19 cellular contexts compared by ENCODE assay signal in the genomic region with DNA sequence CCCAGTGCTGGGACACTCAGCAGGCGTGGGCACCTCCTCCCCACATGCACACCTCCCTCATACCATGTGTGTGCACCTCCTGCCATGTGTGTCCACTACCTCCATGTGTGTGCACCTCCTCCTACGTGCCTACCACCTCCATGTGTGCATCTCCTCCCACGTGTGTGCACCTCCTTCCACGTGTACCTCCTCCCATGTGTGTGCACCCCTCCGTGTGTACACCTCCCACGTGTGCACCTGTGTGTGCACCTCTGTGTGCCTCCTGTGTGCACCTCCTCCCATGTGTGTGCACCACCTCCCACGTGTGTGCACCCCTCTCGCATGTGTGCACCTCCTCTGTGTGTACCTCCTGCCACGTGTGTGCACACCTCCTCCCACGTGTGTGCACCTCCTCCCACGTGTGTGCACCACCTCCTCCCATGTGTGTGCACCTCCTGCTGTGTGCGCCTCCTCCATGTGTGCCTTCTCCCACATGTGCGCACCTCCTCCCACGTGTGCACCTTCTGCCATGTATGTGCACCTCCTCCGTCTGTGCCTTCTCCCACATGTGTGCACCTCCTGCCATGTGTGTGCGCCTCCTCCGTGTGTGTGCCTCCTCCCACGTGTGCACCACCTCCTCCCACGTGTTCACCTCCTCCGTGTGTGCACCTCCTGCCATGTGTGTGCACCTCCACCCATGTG. TPM values are rescaled to one million over a fixed set of nuclear protein-coding genes. Genes with fewer than 3 reads are reported as not detected.
DNase-seq lines count a peak whose midpoint lies in the region; ATAC-seq and TF ChIP-seq lines count a peak whose summit lies in the region.
"Had no signal": no experiment of that assay in that cellular context is flagged by ENCODE, and none has a peak within 500 bp of the region (broad histone marks: within the 10 kb centered on the region; RNA-seq: fewer than 3 reads in every experiment).

No MANE protein-coding gene starts in this region.

- BruUV-seq in MCF 10A (replicated peaks; lab: Mats Ljungman, UMichigan) = no TSS peak

- no peaks in the 10 kb centered on the region for H3K9me3 Mint-ChIP-seq in activated naive CD4-positive, alpha-beta T cell treated with anti-CD3 and anti-CD28 coated beads, Interleukin-2, amount 50 U/mL, for 24 hours
- H3K9me3 Mint-ChIP-seq in activated T-helper 17 cell treated with anti-CD3 and anti-CD28 coated beads, Interleukin-2, amount 50 U/mL, for 72 hours = no peaks in the 10 kb centered on the region
- H3K9me3 Mint-ChIP-seq in naive thymus-derived CD4-positive, alpha-beta T cell = peaks cover 0 to 32% (median 0%) of the 10 kb centered on the region in 11 donors
- H3K9me3 Mint-ChIP-seq in MCF 10A (ENCODE audit: unreplicated experiment) = no peaks in the 10 kb centered on the region
- H3K9me3 Mint-ChIP-seq: dendritic cell treated with granulocyte-macrophage colony-stimulating factor and Interleukin-4, amounts not matched to agents 40 ng/mL and 50 ng/mL, for 4 days; type B pancreatic cell had no signal

- POLR2A ChIA-PET in naive thymus-derived CD4-positive, alpha-beta T cell (lab: Charles Lee) = no interaction called here
- POLR2A ChIA-PET in MCF 10A (lab: Yijun Ruan, JAX) = interaction anchor here (1.4 to 2.5 kb wide), 2 partner anchors 10 kb away, joined by 7 to 33 read pairs; no protein-coding TSS in a partner anchor

- TF ChIP-seq CTCF in upper lobe of right lung (IDR thresholded peaks at IDR 0.05) (no peak), MCF 10A (IDR thresholded peaks at IDR 0.05; ENCODE audit: unreplicated experiment) (no peak)

- H3K4me3 Mint-ChIP-seq in activated naive CD4-positive, alpha-beta T cell treated with anti-CD3 and anti-CD28 coated beads, Interleukin-2, amount 50 U/mL, for 24 hours = no peak overlapping the region
- no peak overlapping the region for H3K4me3 Mint-ChIP-seq in activated T-helper 17 cell treated with anti-CD3 and anti-CD28 coated beads, Interleukin-2, amount 50 U/mL, for 72 hours
- peak overlapping the region in 5 of 10 donors; percentile 12 to 78 (median 54) for H3K4me3 Mint-ChIP-seq in naive thymus-derived CD4-positive, alpha-beta T cell
- no peak overlapping the region for H3K4me3 Mint-ChIP-seq in MCF 10A (ENCODE audit: unreplicated experiment)
- H3K4me3 Mint-ChIP-seq: dendritic cell treated with granulocyte-macrophage colony-stimulating factor and Interleukin-4, amounts not matched to agents 40 ng/mL and 50 ng/mL, for 4 days; type B pancreatic cell had no signal

- intact Hi-C loops in naive thymus-derived CD4-positive, alpha-beta T cell (cut with micrococcal nuclease) = no loop called here
- intact Hi-C loops in upper lobe of right lung (cut with DNase I) = no loop called here
- intact Hi-C loops in MCF 10A (cut with micrococcal nuclease) = no loop called here

- no peaks in the 10 kb centered on the region for H3K9me3 ChIP-seq in naive thymus-derived CD4-positive, alpha-beta T cell (ENCODE audit: control insufficient read depth in 2 of 3, low read length in 3 of 3)
- H3K9me3 ChIP-seq in upper lobe of right lung = no peaks in the 10 kb centered on the region
- H3K9me3 ChIP-seq: pancreas had no signal

- no peaks in the 10 kb centered on the region for H3K27me3 ChIP-seq in naive thymus-derived CD4-positive, alpha-beta T cell (ENCODE audit: control insufficient read depth in 2 of 2, insufficient read depth in 2 of 2, low read length in 2 of 2)
- H3K27me3 ChIP-seq in upper lobe of right lung = no peaks in the 10 kb centered on the region
- H3K27me3 ChIP-seq: pancreas had no signal

- peaks cover 24% of the 10 kb centered on the region for H3K36me3 Mint-ChIP-seq in activated naive CD4-positive, alpha-beta T cell treated with anti-CD3 and anti-CD28 coated beads, Interleukin-2, amount 50 U/mL, for 24 hours
- H3K36me3 Mint-ChIP-seq in activated T-helper 17 cell treated with anti-CD3 and anti-CD28 coated beads, Interleukin-2, amount 50 U/mL, for 72 hours (ENCODE audit: low read depth) = peaks cover 79% of the 10 kb centered on the region
- peaks cover 15 to 55% (median 41%) of the 10 kb centered on the region in 5 donors for H3K36me3 Mint-ChIP-seq in naive thymus-derived CD4-positive, alpha-beta T cell
- peaks cover 21% of the 10 kb centered on the region for H3K36me3 Mint-ChIP-seq in MCF 10A (ENCODE audit: insufficient read depth, unreplicated experiment)

- DNase-seq in activated naive CD4-positive, alpha-beta T cell treated with anti-CD3 and anti-CD28 coated beads, Interleukin-2, amount 50 U/mL, for 16 hours = no peak
- peak in 1 of 9 donors; percentile 4 for DNase-seq in naive thymus-derived CD4-positive, alpha-beta T cell
- DNase-seq in upper lobe of right lung (peak; percentile 44), MCF 10A (ENCODE audit: unreplicated experiment) (no peak)
- DNase-seq: activated gamma-delta T cell treated with Interleukin-2 at 50 U/mL for 16 hours, C1 segment of cervical spinal cord, MV-4-11, NCI-H2029, NCI-H510A had no signal

- peak overlapping the region; percentile 62 for H3K27ac Mint-ChIP-seq in activated naive CD4-positive, alpha-beta T cell treated with anti-CD3 and anti-CD28 coated beads, Interleukin-2, amount 50 U/mL, for 24 hours
- peak overlapping the region; percentile 42 for H3K27ac Mint-ChIP-seq in activated T-helper 17 cell treated with anti-CD3 and anti-CD28 coated beads, Interleukin-2, amount 50 U/mL, for 72 hours
- peak overlapping the region in 8 of 9 donors; percentile 26 to 93 (median 66) for H3K27ac Mint-ChIP-seq in naive thymus-derived CD4-positive, alpha-beta T cell
- H3K27ac Mint-ChIP-seq in MCF 10A (ENCODE audit: low read depth, unreplicated experiment) = no peak overlapping the region
- H3K27ac Mint-ChIP-seq: dendritic cell treated with granulocyte-macrophage colony-stimulating factor and Interleukin-4, amounts not matched to agents 40 ng/mL and 50 ng/mL, for 4 days; type B pancreatic cell had no signal

- no peak overlapping the region for H3K27ac ChIP-seq in naive thymus-derived CD4-positive, alpha-beta T cell (ENCODE audit: low read depth, low read length)
- no peak overlapping the region for H3K27ac ChIP-seq in upper lobe of right lung
- H3K27ac ChIP-seq: epithelial cell of prostate had no signal

- no peaks in the 10 kb centered on the region for H3K4me1 Mint-ChIP-seq in activated naive CD4-positive, alpha-beta T cell treated with anti-CD3 and anti-CD28 coated beads, Interleukin-2, amount 50 U/mL, for 24 hours
- peaks cover 5% of the 10 kb centered on the region for H3K4me1 Mint-ChIP-seq in activated T-helper 17 cell treated with anti-CD3 and anti-CD28 coated beads, Interleukin-2, amount 50 U/mL, for 72 hours
- peaks cover 0 to 8% (median 3%) of the 10 kb centered on the region in 7 donors for H3K4me1 Mint-ChIP-seq in naive thymus-derived CD4-positive, alpha-beta T cell
- peaks cover 33% of the 10 kb centered on the region for H3K4me1 Mint-ChIP-seq in MCF 10A (ENCODE audit: insufficient read depth, unreplicated experiment)

- CTCF ChIA-PET in naive thymus-derived CD4-positive, alpha-beta T cell (lab: Charles Lee) = no interaction called here
- CTCF ChIA-PET in MCF 10A (lab: Yijun Ruan, JAX) = interaction anchor here (0.5 to 2.2 kb wide), 4 partner anchors 10 to 366 kb away, joined by 3 to 6 read pairs (median 5); no protein-coding TSS in a partner anchor

- no peaks in the 10 kb centered on the region for H3K4me1 ChIP-seq in naive thymus-derived CD4-positive, alpha-beta T cell (ENCODE audit: control insufficient read depth in 2 of 2, insufficient read depth in 2 of 2, low read length in 2 of 2)
- H3K4me1 ChIP-seq in upper lobe of right lung = peaks cover 4% of the 10 kb centered on the region
- H3K4me1 ChIP-seq: pancreas had no signal

- no peaks in the 10 kb centered on the region for H3K27me3 Mint-ChIP-seq in activated naive CD4-positive, alpha-beta T cell treated with anti-CD3 and anti-CD28 coated beads, Interleukin-2, amount 50 U/mL, for 24 hours
- no peaks in the 10 kb centered on the region for H3K27me3 Mint-ChIP-seq in activated T-helper 17 cell treated with anti-CD3 and anti-CD28 coated beads, Interleukin-2, amount 50 U/mL, for 72 hours
- H3K27me3 Mint-ChIP-seq in naive thymus-derived CD4-positive, alpha-beta T cell = peaks cover 0 to 2% (median 0%) of the 10 kb centered on the region in 5 donors
- no peaks in the 10 kb centered on the region for H3K27me3 Mint-ChIP-seq in MCF 10A (ENCODE audit: insufficient read depth, unreplicated experiment)
- H3K27me3 Mint-ChIP-seq: dendritic cell treated with granulocyte-macrophage colony-stimulating factor and Interleukin-4, amounts not matched to agents 40 ng/mL and 50 ng/mL, for 4 days; type B pancreatic cell had no signal

- ATAC-seq in activated T-helper 17 cell treated with anti-CD3 and anti-CD28 coated beads, Interleukin-2, amount 50 U/mL, for 72 hours (replicated peaks) = no peak
- peak; percentile 13 for ATAC-seq in naive thymus-derived CD4-positive, alpha-beta T cell
- ATAC-seq in upper lobe of right lung (no peak), HG03108 (IDR thresholded peaks at IDR 0.05; ENCODE audit: unreplicated experiment) (no peak), GM19351 (IDR thresholded peaks at IDR 0.05; ENCODE audit: unreplicated experiment) (no peak)
- ATAC-seq: activated CD4-positive, CD25-positive, alpha-beta regulatory T cell treated with anti-CD3 and anti-CD28 coated beads, Interleukin-2, amount 50 U/mL, for 24 hours; left lobe of liver had no signal

- peaks cover 28 to 77% (median 38%) of the 10 kb centered on the region in 3 experiments for H3K36me3 ChIP-seq in naive thymus-derived CD4-positive, alpha-beta T cell (ENCODE audit: control insufficient read depth in 2 of 3, insufficient read depth in 3 of 3, low read length in 3 of 3)
- peaks cover 25% of the 10 kb centered on the region for H3K36me3 ChIP-seq in upper lobe of right lung
- H3K36me3 ChIP-seq: pancreas had no signal

- H3K4me3 ChIP-seq in naive thymus-derived CD4-positive, alpha-beta T cell (ENCODE audit: low read length) = no peak overlapping the region
- H3K4me3 ChIP-seq in upper lobe of right lung = no peak overlapping the region
- H3K4me3 ChIP-seq: pancreas had no signal

RNA-seq across cellular contexts. Expression of a gene that starts 6.1 kb away (rescaled TPM):
- 1 to 10 TPM; 1.3 to 3.9 TPM for total RNA-seq in activated T-helper 17 cell treated with anti-CD3 and anti-CD28 coated beads, Interleukin-2, amount 50 U/mL, for 72 hours
- total RNA-seq in naive thymus-derived CD4-positive, alpha-beta T cell = 10 to 100 TPM in 4 of 5 experiments, 1 to 10 TPM in 1; 8.0 to 27.0 (median 19.1) TPM
- 1 to 10 TPM; 1.3 to 1.4 TPM for polyA plus RNA-seq in naive thymus-derived CD4-positive, alpha-beta T cell
- total RNA-seq in upper lobe of right lung (21.2 TPM), MCF 10A (2022) (0.54 and 1.4 TPM in 2 replicates)
